Comparison of ENCODE assay signal across 8 cellular contexts in the genomic region with DNA sequence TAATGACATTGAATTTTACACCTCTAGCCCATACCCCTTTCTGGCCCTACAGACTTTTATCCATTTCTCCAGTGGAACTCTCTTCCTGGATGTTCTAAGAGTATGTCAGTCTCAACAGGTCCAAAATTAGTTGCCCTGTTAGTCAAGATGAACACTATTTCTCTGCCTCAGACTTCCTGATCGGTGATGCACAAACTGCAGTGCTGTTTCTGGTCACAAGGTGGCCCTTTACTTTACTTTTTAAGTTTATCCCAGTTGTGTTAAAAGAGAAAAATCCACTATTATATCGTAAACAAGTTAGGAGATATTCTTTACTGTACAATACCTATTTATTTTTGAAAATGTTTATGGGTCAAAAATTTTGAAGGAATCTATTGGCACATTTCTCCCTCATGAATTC. TPM values are rescaled to one million over a fixed set of nuclear protein-coding genes. Genes with fewer than 3 reads are reported as not detected.
A peak's percentile ranks its signal among the peaks of the same experiment; 100 is the strongest.
DNase-seq lines count a peak whose midpoint lies in the region; ATAC-seq and TF ChIP-seq lines count a peak whose summit lies in the region.

No MANE protein-coding gene starts in this region.

- H3K27ac ChIP-seq in brain microvascular endothelial cell: no peak overlapping the region
- H3K27ac ChIP-seq in right lobe of liver: no peak overlapping the region
- no peak overlapping the region for H3K27ac ChIP-seq in transverse colon

- TF ChIP-seq POLR2A in right lobe of liver (IDR thresholded peaks at IDR 0.05): no peak
- no peak for TF ChIP-seq POLR2A in transverse colon (IDR thresholded peaks at IDR 0.05)

- no peak for TF ChIP-seq EP300 in transverse colon (IDR thresholded peaks at IDR 0.05; ENCODE audit: low read depth)

- TF ChIP-seq CTCF in brain microvascular endothelial cell (IDR thresholded peaks at IDR 0.05; ENCODE audit: low read depth, low read length, missing control alignments) (peak; percentile 75), right lobe of liver (IDR thresholded peaks at IDR 0.05) (peak; percentile 64 to 73 (median 67)), transverse colon (IDR thresholded peaks at IDR 0.05) (peak; percentile 53 to 70 (median 59))

- H3K27me3 ChIP-seq in brain microvascular endothelial cell (replicated peaks) (no peaks in the 10 kb centered on the region), right lobe of liver (peaks cover 0 to 7% of the 10 kb centered on the region in 2 donors), transverse colon (no peaks in the 10 kb centered on the region)

- peak; percentile 78 for ATAC-seq in HG02852 (IDR thresholded peaks at IDR 0.05; ENCODE audit: unreplicated experiment)
- ATAC-seq in right lobe of liver: peak; percentile 64 to 83 (median 68)
- no peak for ATAC-seq in HG03342 (IDR thresholded peaks at IDR 0.05; ENCODE audit: unreplicated experiment)

- H3K36me3 ChIP-seq in brain microvascular endothelial cell (replicated peaks): no peaks in the 10 kb centered on the region
- H3K36me3 ChIP-seq in right lobe of liver: no peaks in the 10 kb centered on the region
- H3K36me3 ChIP-seq in transverse colon: no peaks in the 10 kb centered on the region

- intact Hi-C loops in right lobe of liver (cut with DNase I): loop anchor here in 1 of 2 donors (10.0 kb wide), 1 partner anchor 122 kb away; no protein-coding TSS in a partner anchor
- intact Hi-C loops in transverse colon (cut with DNase I; ENCODE audit: low total_unique reads): loop anchor here (10.0 kb wide), 1 partner anchor 122 kb away; no protein-coding TSS in a partner anchor

- WGBS in right lobe of liver (ENCODE audit: insufficient coverage, low coverage, low lambda C conversion rate, missing lambda C conversion rate): 10% methylated on average over 2 of the region's 2 CpGs
- 8% methylated on average over 2 of the region's 2 CpGs; no CpG with 5 or more reads in 1 of the 2 donors for WGBS in transverse colon (ENCODE audit: low coverage in 1 of 2), 2 donors

- no peak overlapping the region for H3K4me3 ChIP-seq in brain microvascular endothelial cell (ENCODE audit: low read depth, low read length)
- H3K4me3 ChIP-seq in right lobe of liver: no peak overlapping the region
- no peak overlapping the region for H3K4me3 ChIP-seq in transverse colon

- in situ Hi-C loops in brain microvascular endothelial cell (cut with HindIII; ENCODE audit: low pct_ligation_motif_present, low sequenced_read_pairs) (no loop called here), transverse colon (cut with MboI; ENCODE audit: low pct_ligation_motif_present in 1 of 4, low pct_unique_long_range_greater_than_20kb in 1 of 4, low sequenced_read_pairs in 3 of 4) (loop anchor here in 2 of 4 donors (10.0 to 25.0 kb wide), 2 partner anchors 119 to 122 kb away; no protein-coding TSS in a partner anchor)

- DNase-seq in activated gamma-delta T cell treated with Interleukin-2 at 50 U/mL for 16 hours: peak; percentile 12
- no peak for DNase-seq in activated gamma-delta T cell (lab: John Stamatoyannopoulos, UW)
- DNase-seq in RPMI7951 (ENCODE audit: low read depth): peak; percentile 22
- peak; percentile 42 for DNase-seq in brain microvascular endothelial cell
- no peak for DNase-seq in right lobe of liver
- peak; percentile 52 for DNase-seq in transverse colon

- H3K4me1 ChIP-seq in right lobe of liver: no peaks in the 10 kb centered on the region
- no peaks in the 10 kb centered on the region for H3K4me1 ChIP-seq in transverse colon

- H3K9me3 ChIP-seq in right lobe of liver: no peaks in the 10 kb centered on the region
- H3K9me3 ChIP-seq in transverse colon: no peaks in the 10 kb centered on the region

RNA-seq across cellular contexts. Expression of a gene that starts 13.1 kb away (rescaled TPM):
- not detected in 2 replicates for total RNA-seq in RPMI7951 (2014; rRNA removed; shearing (Covaris generic))
- total RNA-seq in right lobe of liver (1 to 10 TPM in 1 of 6 experiments, under 1 TPM in 2, not detected in 3; 0.34 to 1.2 (median 0.62) TPM), transverse colon (1 to 10 TPM in 3 of 4 donors, not detected in 1; 2.8 to 3.7 (median 3.5) TPM)

RNA-seq across cellular contexts. Expression of a gene that starts 13.2 kb away (rescaled TPM):
- 105 and 114 TPM in 2 replicates for total RNA-seq in RPMI7951 (2014; rRNA removed; shearing (Covaris generic))
- 10 to 100 TPM in 3 of 6 experiments, 1 to 10 TPM in 3; 2.5 to 14.3 (median 9.1) TPM for total RNA-seq in right lobe of liver
- total RNA-seq in transverse colon: 10 to 100 TPM; 18.3 to 64.1 (median 26.5) TPM

RNA-seq across cellular contexts. Expression of a gene that starts 32.3 kb away (rescaled TPM):
- total RNA-seq in RPMI7951 (2014; rRNA removed; shearing (Covaris generic)): 0.20 TPM in 1 of 2 replicates, not detected in the other
- total RNA-seq in right lobe of liver: 1 to 10 TPM in 3 of 6 experiments, not detected in 3; 1.9 to 2.1 (median 2.1) TPM
- total RNA-seq in transverse colon: 1 to 10 TPM in 3 of 4 donors, not detected in 1; 7.5 to 9.1 (median 8.7) TPM

RNA-seq across cellular contexts. Expression of a gene that starts 33.2 kb away (rescaled TPM):
- 181 and 203 TPM in 2 replicates for total RNA-seq in RPMI7951 (2014; rRNA removed; shearing (Covaris generic))
- total RNA-seq in right lobe of liver (10 to 100 TPM; 19.9 to 40.1 (median 35.6) TPM), transverse colon (10 to 100 TPM; 17.1 to 53.4 (median 39.4) TPM)

Comparison
In these comparisons a context has a peak if more than half of its experiments do, and no peak if none do; other contexts are left out.
1. DNase-seq: peak in activated gamma-delta T cell treated with Interleukin-2 at 50 U/mL for 16 hours (single experiment), RPMI7951 (single experiment), brain microvascular endothelial cell (single experiment) and transverse colon (single experiment); none in activated gamma-delta T cell (single experiment) and right lobe of liver (0 of 3).
2. Peak in every context shown above with its lines, with median percentiles within 50 percentile points of each other: CTCF ChIP-seq.